ENCODE assay signal across 33 cellular contexts in the genomic region with DNA sequence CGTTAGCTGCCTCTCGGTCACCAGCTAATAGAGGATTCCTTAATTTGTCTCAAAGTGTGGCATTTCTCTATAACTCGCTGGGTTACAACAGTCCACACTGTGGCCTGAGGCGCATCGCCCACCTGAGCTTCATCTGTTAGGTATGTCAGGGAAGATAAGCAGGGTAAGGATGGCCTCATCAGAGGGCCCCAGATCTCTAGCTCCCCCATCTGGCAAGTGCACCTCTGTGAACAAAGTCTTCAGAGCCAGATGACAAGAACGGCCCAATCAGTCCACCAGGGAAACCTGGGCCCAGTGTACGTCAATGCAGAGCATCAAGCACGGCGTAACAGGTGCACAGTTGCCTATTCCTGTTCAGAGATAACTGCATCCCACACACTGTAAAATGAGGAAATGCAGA. TPM values are rescaled to one million over a fixed set of nuclear protein-coding genes. Genes with fewer than 3 reads are reported as not detected.
"Had no signal": no experiment of that assay in that cellular context is flagged by ENCODE, and none has a peak within 500 bp of the region (broad histone marks: within the 10 kb centered on the region; RNA-seq: fewer than 3 reads in every experiment).

No MANE protein-coding gene starts in this region.

- H3K27ac ChIP-seq: brain microvascular endothelial cell, coronary artery, dorsolateral prefrontal cortex, esophagus muscularis mucosa, foreskin keratinocyte, gastrocnemius medialis, heart left ventricle had no signal

- H3K27ac Mint-ChIP-seq: activated B cell treated with CpG ODN at 0.5 μM for 24 hours; activated CD8-positive, alpha-beta T cell treated with anti-CD3 and anti-CD28 coated beads for 36 hours; activated naive CD8-positive, alpha-beta T cell; activated T-helper 17 cell treated with anti-CD3 and anti-CD28 coated beads, Interleukin-2, amount 50 U/mL, for 72 hours; dendritic cell treated with granulocyte-macrophage colony-stimulating factor and Interleukin-4, amounts not matched to agents 40 ng/mL and 50 ng/mL, for 4 days had no signal

- H3K27me3 Mint-ChIP-seq: activated B cell treated with CpG ODN at 0.5 μM for 24 hours; activated CD8-positive, alpha-beta T cell treated with anti-CD3 and anti-CD28 coated beads for 36 hours; activated T-helper 17 cell treated with anti-CD3 and anti-CD28 coated beads, Interleukin-2, amount 50 U/mL, for 72 hours; central memory CD8-positive, alpha-beta T cell; dendritic cell treated with granulocyte-macrophage colony-stimulating factor and Interleukin-4, amounts not matched to agents 40 ng/mL and 50 ng/mL, for 4 days had no signal

- H3K4me3 Mint-ChIP-seq: activated B cell treated with CpG ODN at 0.5 μM for 24 hours; activated CD8-positive, alpha-beta T cell treated with anti-CD3 and anti-CD28 coated beads for 36 hours; activated naive CD8-positive, alpha-beta T cell; activated T-cell treated with anti-CD3 and anti-CD28 coated beads, Interleukin-2, amount 50 U/mL, for 4 hours; activated T-helper 17 cell treated with anti-CD3 and anti-CD28 coated beads, Interleukin-2, amount 50 U/mL, for 72 hours; central memory CD8-positive, alpha-beta T cell; dendritic cell treated with granulocyte-macrophage colony-stimulating factor and Interleukin-4, amounts not matched to agents 40 ng/mL and 50 ng/mL, for 4 days had no signal

- ATAC-seq: activated CD4-positive, CD25-positive, alpha-beta regulatory T cell treated with anti-CD3 and anti-CD28 coated beads, Interleukin-2, amount 50 U/mL, for 24 hours; activated CD8-positive, alpha-beta T cell treated with anti-CD3 and anti-CD28 coated beads for 36 hours; activated T-cell treated with anti-CD3 and anti-CD28 coated beads, Interleukin-2, amount 50 U/mL, for 4 hours; activated T-helper 17 cell treated with anti-CD3 and anti-CD28 coated beads, Interleukin-2, amount 50 U/mL, for 72 hours; foreskin keratinocyte; gastrocnemius medialis; heart left ventricle had no signal

- H3K4me1 ChIP-seq: esophagus muscularis mucosa, foreskin keratinocyte, gastrocnemius medialis, heart left ventricle had no signal

- H3K27me3 ChIP-seq: brain microvascular endothelial cell, esophagus muscularis mucosa, foreskin keratinocyte, gastrocnemius medialis, heart left ventricle had no signal

- H3K36me3 ChIP-seq: brain microvascular endothelial cell, gastrocnemius medialis, heart left ventricle had no signal

- DNase-seq: activated B cell treated with CpG ODN at 0.5 μM for 24 hours; activated CD4-positive, alpha-beta T cell treated with anti-CD3 and anti-CD28 coated beads for 48 hours; activated CD4-positive, alpha-beta T cell treated with anti-CD3 and anti-CD28 coated beads, Interleukin-2, amount 50 U/mL, for 1 hour; activated CD4-positive, alpha-beta T cell treated with anti-CD3 and anti-CD28 coated beads, Interleukin-2, amount 50 U/mL, for 48 hours; activated CD8-positive, alpha-beta memory T cell treated with anti-CD3 and anti-CD28 coated beads for 24 hours; activated CD8-positive, alpha-beta T cell treated with anti-CD3 and anti-CD28 coated beads for 36 hours; activated effector memory CD4-positive, alpha-beta T cell treated with Interleukin-2 at 50 U/mL for 16 hours; activated gamma-delta T cell treated with Interleukin-2 at 50 U/mL for 16 hours; activated naive CD4-positive, alpha-beta T cell treated with anti-CD3 and anti-CD28 coated beads, Interleukin-2, amount 50 U/mL, for 16 hours; activated naive CD4-positive, alpha-beta T cell treated with Interleukin-2 at 50 U/mL for 16 hours; activated T-cell treated with anti-CD3 and anti-CD28 coated beads, Interleukin-2, amount 50 U/mL, for 4 hours; amniotic stem cell; anterior cingulate cortex; brain microvascular endothelial cell; dorsolateral prefrontal cortex; effector memory CD4-positive, alpha-beta T cell; erythroblast; foreskin keratinocyte; gastrocnemius medialis; glutamatergic neuron; heart left ventricle; T-helper 2 cell had no signal

- H3K9me3 ChIP-seq: gastrocnemius medialis had no signal

- H3K4me1 Mint-ChIP-seq: activated B cell treated with CpG ODN at 0.5 μM for 24 hours; activated T-helper 17 cell treated with anti-CD3 and anti-CD28 coated beads, Interleukin-2, amount 50 U/mL, for 72 hours; central memory CD8-positive, alpha-beta T cell had no signal

- H3K4me3 ChIP-seq: coronary artery, dorsolateral prefrontal cortex, esophagus muscularis mucosa, gastrocnemius medialis, heart left ventricle had no signal

RNA-seq across cellular contexts. Expression of gene FRG2C, which starts 23.2 kb away (rescaled TPM):
- total RNA-seq: activated B cell treated with CpG ODN at 0.5 μM for 24 hours; activated CD8-positive, alpha-beta T cell treated with anti-CD3 and anti-CD28 coated beads for 36 hours; activated T-cell treated with anti-CD3 and anti-CD28 coated beads, Interleukin-2, amount 50 U/mL, for 4 hours; activated T-helper 17 cell treated with anti-CD3 and anti-CD28 coated beads, Interleukin-2, amount 50 U/mL, for 72 hours; astrocyte; bronchial epithelial cell; cardiac septum; cerebellum; dorsolateral prefrontal cortex; esophagus muscularis mucosa; foreskin keratinocyte; gastrocnemius medialis; heart left ventricle had no signal
